ENCODE assay signal across 12 cellular contexts in the genomic region with DNA sequence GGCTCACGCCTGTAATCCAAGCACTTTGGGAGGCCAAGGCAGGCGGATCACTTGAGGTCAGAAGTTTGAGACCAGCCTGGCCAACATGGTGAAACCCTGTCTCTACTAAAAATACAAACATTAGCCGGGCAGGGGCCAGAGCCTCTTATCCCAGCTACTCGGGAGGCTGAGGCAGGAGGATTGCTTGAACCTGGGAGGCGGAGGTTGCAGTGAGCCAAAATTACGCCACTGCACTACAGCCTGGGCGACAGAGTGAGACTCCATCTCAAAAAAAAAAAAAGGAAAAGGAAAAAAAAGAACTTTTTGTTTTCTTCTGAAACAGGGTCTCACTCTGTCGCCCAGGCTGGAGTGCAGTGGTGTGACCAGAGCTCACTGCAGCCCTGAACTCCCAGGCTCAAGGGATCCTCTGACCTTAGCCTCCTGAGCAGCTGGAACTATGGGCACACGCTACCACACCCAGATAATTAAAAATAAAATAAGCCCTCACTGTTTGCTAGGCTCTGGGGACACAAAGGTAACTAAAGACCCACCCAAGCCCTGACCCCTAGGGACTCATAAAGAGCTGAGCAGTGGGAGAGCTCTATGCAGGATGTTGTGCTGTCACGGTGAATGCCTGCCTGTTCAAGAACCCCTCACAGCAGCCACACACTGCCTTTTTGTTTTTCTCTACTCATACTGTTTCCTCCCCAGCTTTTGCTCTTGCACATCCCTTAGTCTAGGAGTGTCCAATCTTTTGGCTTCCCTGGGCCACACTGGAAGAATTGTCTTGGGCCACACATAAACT. TPM values are rescaled to one million over a fixed set of nuclear protein-coding genes. Genes with fewer than 3 reads are reported as not detected.
DNase-seq lines count a peak whose midpoint lies in the region; ATAC-seq, FAIRE-seq and TF ChIP-seq lines count a peak whose summit lies in the region.
"Not testable (repeated sequence)": the region's sequence is repeated elsewhere in the genome, so short reads cannot be mapped to it uniquely, and the experiment has no call there.
"Had no signal": no experiment of that assay in that cellular context is flagged by ENCODE, and none has a peak within 500 bp of the region (broad histone marks: within the 10 kb centered on the region; RNA-seq: fewer than 3 reads in every experiment).

No MANE protein-coding gene starts in this region.

- FAIRE-seq in astrocyte (lab: Jason Lieb, UNC) = not testable (repeated sequence)

- not testable (repeated sequence) for H3K9me3 Mint-ChIP-seq in WTC11; astrocyte (ENCODE audit: unreplicated experiment); naive B cell; stimulated activated memory B cell treated with anti-CD40 and anti-IgM and Interleukin-4, amounts not matched to agents 10 μg/mL and 1 μg/mL and 100 μg/mL, for 72 hours

- not testable (repeated sequence) for H2AFZ ChIP-seq in HCT116 (ENCODE audit: low read depth, low read length, poor library complexity, severe bottlenecking); astrocyte (ENCODE audit: low read depth, low read length)

- POLR2A ChIA-PET in HCT116 (lab: Charles Lee) = interaction anchor here (0.6 kb wide), 1 partner anchor 68 kb away, joined by 3 read pairs; no protein-coding TSS in a partner anchor
- POLR2A ChIA-PET in WTC11 (lab: Charles Lee) = not testable (repeated sequence)

- H4K20me1 ChIP-seq in BLaER1 (peaks cover 88% of the 10 kb centered on the region), astrocyte (ENCODE audit: insufficient read depth, low read length) (peaks cover 66% of the 10 kb centered on the region)
- not testable (repeated sequence) for H4K20me1 ChIP-seq in HCT116 (ENCODE audit: insufficient read depth)

- H3K9me2 ChIP-seq in HCT116 (ENCODE audit: insufficient read depth) = not testable (repeated sequence)

- not testable (repeated sequence) for H3K27me3 ChIP-seq in BLaER1; HCT116 (ENCODE audit: insufficient read depth, low read length); astrocyte (ENCODE audit: insufficient read depth, low read length); heart left ventricle

- peaks cover 21% of the 10 kb centered on the region for H3K36me3 Mint-ChIP-seq in WTC11
- not testable (repeated sequence) for H3K36me3 Mint-ChIP-seq in astrocyte (ENCODE audit: low read depth, unreplicated experiment)
- peaks cover 4 to 17% of the 10 kb centered on the region in 2 donors for H3K36me3 Mint-ChIP-seq in naive B cell
- peaks cover 29% of the 10 kb centered on the region for H3K36me3 Mint-ChIP-seq in stimulated activated memory B cell treated with anti-CD40 and anti-IgM and Interleukin-4, amounts not matched to agents 10 μg/mL and 1 μg/mL and 100 μg/mL, for 72 hours

- not testable (repeated sequence) for H3K4me3 Mint-ChIP-seq in WTC11
- H3K4me3 Mint-ChIP-seq in astrocyte (ENCODE audit: unreplicated experiment) (peak overlapping the region; percentile 97), naive B cell (peak overlapping the region; percentile 92 to 100 (median 99))
- H3K4me3 Mint-ChIP-seq in stimulated activated memory B cell treated with anti-CD40 and anti-IgM and Interleukin-4, amounts not matched to agents 10 μg/mL and 1 μg/mL and 100 μg/mL, for 72 hours = peak overlapping the region; percentile 97

- not testable (repeated sequence) for DNase-seq in HCT116 (ENCODE audit: low read depth, low spot score); WTC11 (ENCODE audit: low spot score); astrocyte (ENCODE audit: low read depth)
- DNase-seq in NCI-H345 (lab: John Stamatoyannopoulos, UW) (peak; percentile 10), heart left ventricle (peak in 1 of 5 donors; percentile 14), naive B cell (peak; percentile 65)

- 74 to 89% (median 81%) methylated on average over 10 of the region's 10 CpGs for WGBS in heart left ventricle, 4 donors

- H3K27me3 Mint-ChIP-seq in WTC11 (ENCODE audit: low read depth); astrocyte (ENCODE audit: low read depth, unreplicated experiment); naive B cell; stimulated activated memory B cell treated with anti-CD40 and anti-IgM and Interleukin-4, amounts not matched to agents 10 μg/mL and 1 μg/mL and 100 μg/mL, for 72 hours: not testable (repeated sequence)

- CTCF ChIA-PET in HCT116 (lab: Charles Lee) = not testable (repeated sequence)
- CTCF ChIA-PET in WTC11 (lab: Charles Lee) = interaction anchor here (0.6 to 1.5 kb wide), 4 partner anchors 131 to 1415 kb away, joined by 3 read pairs; no protein-coding TSS in a partner anchor

- intact Hi-C loops in HCT116 (cut with micrococcal nuclease); heart left ventricle (cut with DNase I): not testable (repeated sequence)

- RAD21 ChIA-PET in HCT116 (lab: Charles Lee; ENCODE audit: low non-redundant PET in 1 of 2, low total read pairs in 2 of 2, uncharacterized antibody in 2 of 2, unreplicated experiment in 2 of 2) = not testable (repeated sequence)

- H3K27ac Mint-ChIP-seq in WTC11 = peak overlapping the region; percentile 67; the same call in 1 of the 2 replicates
- not testable (repeated sequence) for H3K27ac Mint-ChIP-seq in astrocyte (ENCODE audit: unreplicated experiment)
- H3K27ac Mint-ChIP-seq in naive B cell = peak overlapping the region; percentile 95 to 99 (median 96)
- peak overlapping the region; percentile 91 for H3K27ac Mint-ChIP-seq in stimulated activated memory B cell treated with anti-CD40 and anti-IgM and Interleukin-4, amounts not matched to agents 10 μg/mL and 1 μg/mL and 100 μg/mL, for 72 hours

- H3K79me2 ChIP-seq in HCT116 (ENCODE audit: insufficient read depth, low read length) = peaks cover 58% of the 10 kb centered on the region
- peaks cover 81% of the 10 kb centered on the region for H3K79me2 ChIP-seq in astrocyte (ENCODE audit: insufficient read depth, low read length)

- not testable (repeated sequence) for BruUV-seq in HCT116 (replicated peaks; lab: Mats Ljungman, UMichigan)

- peaks cover 26% of the 10 kb centered on the region for H3K4me1 Mint-ChIP-seq in WTC11
- peaks cover 24% of the 10 kb centered on the region for H3K4me1 Mint-ChIP-seq in astrocyte (ENCODE audit: low read depth, unreplicated experiment)
- H3K4me1 Mint-ChIP-seq in naive B cell = peaks cover 66 to 86% (median 80%) of the 10 kb centered on the region in 3 donors
- H3K4me1 Mint-ChIP-seq in stimulated activated memory B cell treated with anti-CD40 and anti-IgM and Interleukin-4, amounts not matched to agents 10 μg/mL and 1 μg/mL and 100 μg/mL, for 72 hours = peaks cover 77% of the 10 kb centered on the region

- not testable (repeated sequence) for TF ChIP-seq CTCF in HCT116 (IDR thresholded peaks at IDR 0.05 in 2 of 3, conservative IDR thresholded peaks at IDR 0.05 in 1 of 3; ENCODE audit: borderline replicate concordance in 1 of 3, insufficient read depth in 1 of 3, low read depth in 2 of 3, low read length in 2 of 3); WTC11 (IDR thresholded peaks at IDR 0.05); astrocyte (IDR thresholded peaks at IDR 0.05; ENCODE audit: insufficient read depth, low read depth, low read length); heart left ventricle (IDR thresholded peaks at IDR 0.05)

- H3K4me2 ChIP-seq in BLaER1 (peak overlapping the region; percentile 93), HCT116 (ENCODE audit: low read length) (peak overlapping the region; percentile 88; the same call in 1 of the 2 replicates)
- H3K4me2 ChIP-seq in astrocyte (ENCODE audit: low read length) = not testable (repeated sequence)

- H3K27ac ChIP-seq in BLaER1 (peak overlapping the region; percentile 96), heart left ventricle (peak overlapping the region in 10 of 12 donors; percentile 97 to 99 (median 99))
- H3K27ac ChIP-seq in HCT116 (ENCODE audit: low read depth, low read length); astrocyte (ENCODE audit: low read depth, low read length): not testable (repeated sequence)

- TF ChIP-seq RAD21 in HCT116 (IDR thresholded peaks at IDR 0.05; ENCODE audit: low read depth) = not testable (repeated sequence)

- TF ChIP-seq POLR2A in HCT116 (IDR thresholded peaks at IDR 0.05; ENCODE audit: borderline replicate concordance, extremely low read depth, insufficient read depth, insufficient read length); heart left ventricle (IDR thresholded peaks at IDR 0.05): not testable (repeated sequence)

- H3K36me3 ChIP-seq in BLaER1 (peaks cover 52% of the 10 kb centered on the region), heart left ventricle (peaks cover 0 to 34% (median 19%) of the 10 kb centered on the region in 9 donors)
- not testable (repeated sequence) for H3K36me3 ChIP-seq in HCT116 (ENCODE audit: control insufficient read depth in 1 of 2, insufficient read depth in 2 of 2, low read length in 2 of 2); astrocyte (ENCODE audit: insufficient read depth, low read length)

- ATAC-seq in HCT116, WTC11, heart left ventricle: not testable (repeated sequence)
- peak; percentile 31 to 36 for ATAC-seq in naive B cell (ENCODE audit: low read depth in 2 of 2)
- ATAC-seq in stimulated activated memory B cell treated with anti-CD40 and anti-IgM and Interleukin-4, amounts not matched to agents 10 μg/mL and 1 μg/mL and 100 μg/mL, for 72 hours = peak; percentile 40

- H3K4me1 ChIP-seq in BLaER1 = peaks cover 51% of the 10 kb centered on the region
- peaks cover 11 to 23% of the 10 kb centered on the region in 2 experiments for H3K4me1 ChIP-seq in HCT116 (ENCODE audit: control insufficient read depth in 1 of 2, insufficient read depth in 2 of 2, low read length in 2 of 2)
- peaks cover 22% of the 10 kb centered on the region for H3K4me1 ChIP-seq in astrocyte (ENCODE audit: insufficient read depth, low read length)
- H3K4me1 ChIP-seq in heart left ventricle = peaks cover 7 to 78% (median 63%) of the 10 kb centered on the region in 12 donors

- not testable (repeated sequence) for H3K9me3 ChIP-seq in BLaER1; HCT116 (ENCODE audit: control insufficient read depth in 1 of 2, insufficient read depth in 1 of 2, low read depth in 1 of 2, low read length in 2 of 2); astrocyte (ENCODE audit: insufficient read depth, low read depth, low read length); heart left ventricle

- H3K4me3 ChIP-seq in BLaER1 (peak overlapping the region; percentile 90), heart left ventricle (peak overlapping the region in 4 of 12 donors; percentile 67 to 100 (median 82))
- H3K4me3 ChIP-seq in HCT116 (replicated peaks in 1 of 2; ENCODE audit: low read depth in 1 of 2, low read length in 2 of 2); astrocyte (ENCODE audit: insufficient read depth, low read depth, low read length): not testable (repeated sequence)

- H3K9ac ChIP-seq in BLaER1 = peak overlapping the region; percentile 97
- not testable (repeated sequence) for H3K9ac ChIP-seq in HCT116 (ENCODE audit: low read length)
- peak overlapping the region; percentile 96 for H3K9ac ChIP-seq in astrocyte (ENCODE audit: low read length)

RNA-seq across cellular contexts. Expression of gene GUCD1, which starts 2.2 kb away (rescaled TPM):
- total RNA-seq in HCT116 (2021; ENCODE audit: unreplicated experiment) = 48.7 TPM
- 57.2 and 68.4 TPM in 2 replicates for polyA plus RNA-seq in HCT116 (2012)
- total RNA-seq in WTC11 (2021) = 77.0 to 105 TPM (median 86.2 TPM) in 3 replicates
- 77.7 and 84.3 TPM in 2 replicates for total RNA-seq in astrocyte
- 100 to 1,000 TPM; 147 to 487 (median 186) TPM for total RNA-seq in heart left ventricle
- 100 to 1,000 TPM; 159 to 272 TPM for polyA plus RNA-seq in heart left ventricle
- polyA plus RNA-seq in naive B cell (ENCODE audit: low read depth in 6 of 6) = 100 to 1,000 TPM; 374 to 564 (median 422) TPM

RNA-seq across cellular contexts. Expression of gene SNRPD3, which starts 3.1 kb away (rescaled TPM):
- total RNA-seq in HCT116 (2021; ENCODE audit: unreplicated experiment) (144 TPM), WTC11 (2021) (186 to 198 TPM (median 194 TPM) in 3 replicates), astrocyte (89.6 and 97.3 TPM in 2 replicates), heart left ventricle (100 to 1,000 TPM in 2 of 9 donors, 10 to 100 TPM in 7; 64.8 to 227 (median 74.0) TPM)
- polyA plus RNA-seq in HCT116 (2012) = 194 and 200 TPM in 2 replicates
- polyA plus RNA-seq in heart left ventricle (100 to 1,000 TPM in 1 of 2 donors, 10 to 100 TPM in 1; 91.1 to 146 TPM), naive B cell (ENCODE audit: low read depth in 6 of 6) (100 to 1,000 TPM in 4 of 6 donors, 10 to 100 TPM in 2; 73.1 to 141 (median 132) TPM)

RNA-seq across cellular contexts. Expression of gene LRRC75B, which starts 40.2 kb away (rescaled TPM):
- total RNA-seq in HCT116 (2021; ENCODE audit: unreplicated experiment) (7.9 TPM), WTC11 (2021) (17.3 to 19.2 TPM (median 17.6 TPM) in 3 replicates), astrocyte (5.1 and 6.2 TPM in 2 replicates), heart left ventricle (1 to 10 TPM; 3.7 to 6.5 (median 4.5) TPM)
- 10.7 and 11.0 TPM in 2 replicates for polyA plus RNA-seq in HCT116 (2012)
- polyA plus RNA-seq in heart left ventricle (1 to 10 TPM; 2.6 to 8.0 TPM), naive B cell (ENCODE audit: low read depth in 6 of 6) (under 1 TPM in 2 of 6 donors, not detected in 4; 0.32 TPM)

RNA-seq across cellular contexts. Expression of gene GGT1, which starts 50.3 kb away (rescaled TPM):
- total RNA-seq in HCT116 (2021; ENCODE audit: unreplicated experiment) = 14.0 TPM
- 23.2 and 24.5 TPM in 2 replicates for polyA plus RNA-seq in HCT116 (2012)
- 33.7 to 41.3 TPM (median 38.8 TPM) in 3 replicates for total RNA-seq in WTC11 (2021)
- 2.9 and 3.1 TPM in 2 replicates for total RNA-seq in astrocyte
- 1 to 10 TPM in 6 of 9 donors, under 1 TPM in 2, not detected in 1; 0.83 to 8.2 (median 1.5) TPM for total RNA-seq in heart left ventricle
- polyA plus RNA-seq in heart left ventricle = 1 to 10 TPM in 1 of 2 donors, under 1 TPM in 1; 0.93 to 1.7 TPM
- under 1 TPM in 4 of 6 donors, not detected in 2; 0.17 to 0.90 (median 0.70) TPM for polyA plus RNA-seq in naive B cell (ENCODE audit: low read depth in 6 of 6)

RNA-seq across cellular contexts. Expression of gene UPB1, which starts 57.6 kb away (rescaled TPM):
- total RNA-seq in HCT116 (2021; ENCODE audit: unreplicated experiment) = 0.27 TPM
- polyA plus RNA-seq in HCT116 (2012) = 0.06 and 0.14 TPM in 2 replicates
- total RNA-seq in WTC11 (2021) = 0.09 to 0.18 TPM (median 0.09 TPM) in 3 replicates
- total RNA-seq in astrocyte = 0.30 TPM in 1 of 2 replicates, not detected in the other
- total RNA-seq in heart left ventricle = 1 to 10 TPM in 3 of 9 donors, under 1 TPM in 6; 0.35 to 1.9 (median 0.80) TPM
- polyA plus RNA-seq in heart left ventricle = 1 to 10 TPM in 1 of 2 donors, under 1 TPM in 1; 0.24 to 1.8 TPM
- under 1 TPM in 5 of 6 donors, not detected in 1; 0.08 to 0.90 (median 0.20) TPM for polyA plus RNA-seq in naive B cell (ENCODE audit: low read depth in 6 of 6)
- total RNA-seq: Daoy, HT-29, myocyte, thyroid gland had no signal
